1 cellular context compared by ENCODE assay signal in the genomic region with DNA sequence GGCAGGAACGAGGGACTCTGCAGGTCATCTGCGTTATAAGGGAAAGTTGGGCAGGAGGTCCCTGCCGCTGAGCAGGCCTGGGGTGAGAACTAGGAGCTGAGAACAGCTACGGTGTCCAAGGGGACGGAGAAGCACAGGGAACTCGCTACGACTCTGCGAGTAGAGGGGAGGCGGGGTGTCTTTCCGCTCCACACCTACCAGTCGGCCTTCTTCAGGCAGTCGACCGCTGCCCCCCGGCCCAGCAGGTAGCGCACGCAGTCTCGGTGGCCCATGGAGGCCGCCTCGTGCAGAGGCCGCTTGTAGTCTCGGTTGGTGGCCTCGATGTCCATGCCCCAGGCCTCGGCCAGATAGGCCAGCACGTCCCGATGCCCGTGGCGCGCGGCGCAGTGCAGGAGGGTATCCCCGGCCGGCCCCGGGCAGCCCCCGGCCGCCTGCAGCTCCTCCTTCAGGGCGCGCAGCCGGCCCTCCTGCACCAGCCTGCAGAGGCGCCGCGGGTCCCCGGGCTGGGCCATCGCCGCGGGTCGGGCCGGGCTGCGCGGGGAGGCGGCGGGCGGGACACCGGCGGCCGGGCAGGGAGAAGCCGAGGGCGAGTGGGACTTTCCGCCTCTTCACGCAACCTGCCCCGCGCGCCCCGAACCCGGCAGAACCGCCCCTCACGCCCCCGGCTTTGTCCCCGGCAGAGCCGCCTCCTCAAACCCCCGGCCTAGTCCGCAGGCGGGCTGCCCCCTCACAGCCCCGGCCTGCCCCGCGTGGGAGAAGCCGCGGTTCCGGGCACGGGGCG.
TF ChIP-seq lines count a peak whose summit lies in the region.

No MANE protein-coding gene starts in this region.

TF ChIP-seq in HEK293, 187 proteins besides CTCF, POLR2A, EP300 and RAD21 (continued from another document and continues in another):
- TF ChIP-seq IKZF3 (tag by site-specific recombination; IDR thresholded peaks at IDR 0.05) (no peak), ZNF837 (tag by site-specific recombination; IDR thresholded peaks at IDR 0.05) (no peak), GLIS2 (tag by site-specific recombination; IDR thresholded peaks at IDR 0.05) (peak; percentile 68), GLIS1 (tag by site-specific recombination; IDR thresholded peaks at IDR 0.05) (no peak), ZNF19 (tag by site-specific recombination; IDR thresholded peaks at IDR 0.05; ENCODE audit: low read depth) (no peak), ZNF274 (IDR thresholded peaks at IDR 0.05; ENCODE audit: low read length) (no peak), ZNF274 (tag by site-specific recombination; IDR thresholded peaks at IDR 0.05; ENCODE audit: borderline replicate concordance) (no peak), ZIC2 (tag by site-specific recombination; IDR thresholded peaks at IDR 0.05) (peak; percentile 97), ZSCAN16 (tag by site-specific recombination; IDR thresholded peaks at IDR 0.05) (no peak), ZNF544 (tag by site-specific recombination; IDR thresholded peaks at IDR 0.05) (no peak), ZBTB7A (tag by site-specific recombination; IDR thresholded peaks at IDR 0.05; ENCODE audit: low read depth) (no peak), ZNF560 (tag by site-specific recombination; IDR thresholded peaks at IDR 0.05; ENCODE audit: borderline replicate concordance) (no peak), ZBTB17 (tag by site-specific recombination; IDR thresholded peaks at IDR 0.05) (peak; percentile 69; the same call in 1 of the 2 replicates), SP7 (tag by site-specific recombination; IDR thresholded peaks at IDR 0.05) (no peak), REPIN1 (tag by site-specific recombination; IDR thresholded peaks at IDR 0.05; ENCODE audit: low read depth) (no peak), ZNF626 (tag by site-specific recombination; IDR thresholded peaks at IDR 0.05) (no peak), ZNF558 (tag by site-specific recombination; IDR thresholded peaks at IDR 0.05) (no peak), ZNF48 (tag by site-specific recombination; IDR thresholded peaks at IDR 0.05) (no peak), ZNF768 (tag by site-specific recombination; IDR thresholded peaks at IDR 0.05) (no peak; the same call in 1 of the 2 replicates), ZNF335 (tag by site-specific recombination; conservative IDR thresholded peaks at IDR 0.05) (peak; percentile 84), ZNF623 (tag by site-specific recombination; IDR thresholded peaks at IDR 0.05) (no peak), ZNF654 (tag by site-specific recombination; IDR thresholded peaks at IDR 0.05; ENCODE audit: low read depth) (no peak), ZNF248 (tag by site-specific recombination; IDR thresholded peaks at IDR 0.05) (no peak), ZNF112 (tag by site-specific recombination; IDR thresholded peaks at IDR 0.05) (no peak), ZNF174 (tag by site-specific recombination; IDR thresholded peaks at IDR 0.05) (no peak), ZSCAN30 (tag by site-specific recombination; IDR thresholded peaks at IDR 0.05) (0 out of 2 replicates have a peak, but pooled peaks have one; percentile 34), ZNF354C (tag by site-specific recombination; IDR thresholded peaks at IDR 0.05; ENCODE audit: borderline replicate concordance, low read depth) (no peak), ZNF548 (tag by site-specific recombination; IDR thresholded peaks at IDR 0.05) (no peak), ZBTB20 (tag by site-specific recombination; IDR thresholded peaks at IDR 0.05) (peak; percentile 37), ZNF211 (tag by site-specific recombination; IDR thresholded peaks at IDR 0.05; ENCODE audit: low read depth) (no peak), KLF7 (tag by site-specific recombination; IDR thresholded peaks at IDR 0.05; ENCODE audit: borderline replicate concordance) (no peak)
- TF ChIP-seq, protein P1, sequence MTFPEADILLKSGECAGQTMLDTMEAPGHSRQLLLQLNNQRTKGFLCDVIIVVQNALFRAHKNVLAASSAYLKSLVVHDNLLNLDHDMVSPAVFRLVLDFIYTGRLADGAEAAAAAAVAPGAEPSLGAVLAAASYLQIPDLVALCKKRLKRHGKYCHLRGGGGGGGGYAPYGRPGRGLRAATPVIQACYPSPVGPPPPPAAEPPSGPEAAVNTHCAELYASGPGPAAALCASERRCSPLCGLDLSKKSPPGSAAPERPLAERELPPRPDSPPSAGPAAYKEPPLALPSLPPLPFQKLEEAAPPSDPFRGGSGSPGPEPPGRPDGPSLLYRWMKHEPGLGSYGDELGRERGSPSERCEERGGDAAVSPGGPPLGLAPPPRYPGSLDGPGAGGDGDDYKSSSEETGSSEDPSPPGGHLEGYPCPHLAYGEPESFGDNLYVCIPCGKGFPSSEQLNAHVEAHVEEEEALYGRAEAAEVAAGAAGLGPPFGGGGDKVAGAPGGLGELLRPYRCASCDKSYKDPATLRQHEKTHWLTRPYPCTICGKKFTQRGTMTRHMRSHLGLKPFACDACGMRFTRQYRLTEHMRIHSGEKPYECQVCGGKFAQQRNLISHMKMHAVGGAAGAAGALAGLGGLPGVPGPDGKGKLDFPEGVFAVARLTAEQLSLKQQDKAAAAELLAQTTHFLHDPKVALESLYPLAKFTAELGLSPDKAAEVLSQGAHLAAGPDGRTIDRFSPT (tag by site-specific recombination; IDR thresholded peaks at IDR 0.05): peak; percentile 21; the same call in 1 of the 2 replicates
- TF ChIP-seq, protein P2, sequence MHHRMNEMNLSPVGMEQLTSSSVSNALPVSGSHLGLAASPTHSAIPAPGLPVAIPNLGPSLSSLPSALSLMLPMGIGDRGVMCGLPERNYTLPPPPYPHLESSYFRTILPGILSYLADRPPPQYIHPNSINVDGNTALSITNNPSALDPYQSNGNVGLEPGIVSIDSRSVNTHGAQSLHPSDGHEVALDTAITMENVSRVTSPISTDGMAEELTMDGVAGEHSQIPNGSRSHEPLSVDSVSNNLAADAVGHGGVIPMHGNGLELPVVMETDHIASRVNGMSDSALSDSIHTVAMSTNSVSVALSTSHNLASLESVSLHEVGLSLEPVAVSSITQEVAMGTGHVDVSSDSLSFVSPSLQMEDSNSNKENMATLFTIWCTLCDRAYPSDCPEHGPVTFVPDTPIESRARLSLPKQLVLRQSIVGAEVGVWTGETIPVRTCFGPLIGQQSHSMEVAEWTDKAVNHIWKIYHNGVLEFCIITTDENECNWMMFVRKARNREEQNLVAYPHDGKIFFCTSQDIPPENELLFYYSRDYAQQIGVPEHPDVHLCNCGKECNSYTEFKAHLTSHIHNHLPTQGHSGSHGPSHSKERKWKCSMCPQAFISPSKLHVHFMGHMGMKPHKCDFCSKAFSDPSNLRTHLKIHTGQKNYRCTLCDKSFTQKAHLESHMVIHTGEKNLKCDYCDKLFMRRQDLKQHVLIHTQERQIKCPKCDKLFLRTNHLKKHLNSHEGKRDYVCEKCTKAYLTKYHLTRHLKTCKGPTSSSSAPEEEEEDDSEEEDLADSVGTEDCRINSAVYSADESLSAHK (tag by site-specific recombination; IDR thresholded peaks at IDR 0.05): no peak
- TF ChIP-seq, protein P3, sequence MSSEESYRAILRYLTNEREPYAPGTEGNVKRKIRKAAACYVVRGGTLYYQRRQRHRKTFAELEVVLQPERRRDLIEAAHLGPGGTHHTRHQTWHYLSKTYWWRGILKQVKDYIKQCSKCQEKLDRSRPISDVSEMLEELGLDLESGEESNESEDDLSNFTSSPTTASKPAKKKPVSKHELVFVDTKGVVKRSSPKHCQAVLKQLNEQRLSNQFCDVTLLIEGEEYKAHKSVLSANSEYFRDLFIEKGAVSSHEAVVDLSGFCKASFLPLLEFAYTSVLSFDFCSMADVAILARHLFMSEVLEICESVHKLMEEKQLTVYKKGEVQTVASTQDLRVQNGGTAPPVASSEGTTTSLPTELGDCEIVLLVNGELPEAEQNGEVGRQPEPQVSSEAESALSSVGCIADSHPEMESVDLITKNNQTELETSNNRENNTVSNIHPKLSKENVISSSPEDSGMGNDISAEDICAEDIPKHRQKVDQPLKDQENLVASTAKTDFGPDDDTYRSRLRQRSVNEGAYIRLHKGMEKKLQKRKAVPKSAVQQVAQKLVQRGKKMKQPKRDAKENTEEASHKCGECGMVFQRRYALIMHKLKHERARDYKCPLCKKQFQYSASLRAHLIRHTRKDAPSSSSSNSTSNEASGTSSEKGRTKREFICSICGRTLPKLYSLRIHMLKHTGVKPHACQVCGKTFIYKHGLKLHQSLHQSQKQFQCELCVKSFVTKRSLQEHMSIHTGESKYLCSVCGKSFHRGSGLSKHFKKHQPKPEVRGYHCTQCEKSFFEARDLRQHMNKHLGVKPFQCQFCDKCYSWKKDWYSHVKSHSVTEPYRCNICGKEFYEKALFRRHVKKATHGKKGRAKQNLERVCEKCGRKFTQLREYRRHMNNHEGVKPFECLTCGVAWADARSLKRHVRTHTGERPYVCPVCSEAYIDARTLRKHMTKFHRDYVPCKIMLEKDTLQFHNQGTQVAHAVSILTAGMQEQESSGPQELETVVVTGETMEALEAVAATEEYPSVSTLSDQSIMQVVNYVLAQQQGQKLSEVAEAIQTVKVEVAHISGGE (tag by site-specific recombination; conservative IDR thresholded peaks at IDR 0.05; ENCODE audit: low read depth): peak; percentile 38; the same call in 1 of the 2 replicates
- TF ChIP-seq, protein P4, sequence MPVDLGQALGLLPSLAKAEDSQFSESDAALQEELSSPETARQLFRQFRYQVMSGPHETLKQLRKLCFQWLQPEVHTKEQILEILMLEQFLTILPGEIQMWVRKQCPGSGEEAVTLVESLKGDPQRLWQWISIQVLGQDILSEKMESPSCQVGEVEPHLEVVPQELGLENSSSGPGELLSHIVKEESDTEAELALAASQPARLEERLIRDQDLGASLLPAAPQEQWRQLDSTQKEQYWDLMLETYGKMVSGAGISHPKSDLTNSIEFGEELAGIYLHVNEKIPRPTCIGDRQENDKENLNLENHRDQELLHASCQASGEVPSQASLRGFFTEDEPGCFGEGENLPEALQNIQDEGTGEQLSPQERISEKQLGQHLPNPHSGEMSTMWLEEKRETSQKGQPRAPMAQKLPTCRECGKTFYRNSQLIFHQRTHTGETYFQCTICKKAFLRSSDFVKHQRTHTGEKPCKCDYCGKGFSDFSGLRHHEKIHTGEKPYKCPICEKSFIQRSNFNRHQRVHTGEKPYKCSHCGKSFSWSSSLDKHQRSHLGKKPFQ (tag by site-specific recombination; IDR thresholded peaks at IDR 0.05): no peak
- TF ChIP-seq, protein P5, sequence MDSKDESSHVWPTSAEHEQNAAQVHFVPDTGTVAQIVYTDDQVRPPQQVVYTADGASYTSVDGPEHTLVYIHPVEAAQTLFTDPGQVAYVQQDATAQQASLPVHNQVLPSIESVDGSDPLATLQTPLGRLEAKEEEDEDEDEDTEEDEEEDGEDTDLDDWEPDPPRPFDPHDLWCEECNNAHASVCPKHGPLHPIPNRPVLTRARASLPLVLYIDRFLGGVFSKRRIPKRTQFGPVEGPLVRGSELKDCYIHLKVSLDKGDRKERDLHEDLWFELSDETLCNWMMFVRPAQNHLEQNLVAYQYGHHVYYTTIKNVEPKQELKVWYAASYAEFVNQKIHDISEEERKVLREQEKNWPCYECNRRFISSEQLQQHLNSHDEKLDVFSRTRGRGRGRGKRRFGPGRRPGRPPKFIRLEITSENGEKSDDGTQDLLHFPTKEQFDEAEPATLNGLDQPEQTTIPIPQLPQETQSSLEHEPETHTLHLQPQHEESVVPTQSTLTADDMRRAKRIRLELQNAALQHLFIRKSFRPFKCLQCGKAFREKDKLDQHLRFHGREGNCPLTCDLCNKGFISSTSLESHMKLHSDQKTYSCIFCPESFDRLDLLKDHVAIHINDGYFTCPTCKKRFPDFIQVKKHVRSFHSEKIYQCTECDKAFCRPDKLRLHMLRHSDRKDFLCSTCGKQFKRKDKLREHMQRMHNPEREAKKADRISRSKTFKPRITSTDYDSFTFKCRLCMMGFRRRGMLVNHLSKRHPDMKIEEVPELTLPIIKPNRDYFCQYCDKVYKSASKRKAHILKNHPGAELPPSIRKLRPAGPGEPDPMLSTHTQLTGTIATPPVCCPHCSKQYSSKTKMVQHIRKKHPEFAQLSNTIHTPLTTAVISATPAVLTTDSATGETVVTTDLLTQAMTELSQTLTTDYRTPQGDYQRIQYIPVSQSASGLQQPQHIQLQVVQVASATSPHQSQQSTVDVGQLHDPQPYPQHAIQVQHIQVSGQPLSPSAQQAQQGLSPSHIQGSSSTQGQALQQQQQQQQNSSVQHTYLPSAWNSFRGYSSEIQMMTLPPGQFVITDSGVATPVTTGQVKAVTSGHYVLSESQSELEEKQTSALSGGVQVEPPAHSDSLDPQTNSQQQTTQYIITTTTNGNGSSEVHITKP (tag by site-specific recombination; IDR thresholded peaks at IDR 0.05): no peak
- TF ChIP-seq, protein P6, sequence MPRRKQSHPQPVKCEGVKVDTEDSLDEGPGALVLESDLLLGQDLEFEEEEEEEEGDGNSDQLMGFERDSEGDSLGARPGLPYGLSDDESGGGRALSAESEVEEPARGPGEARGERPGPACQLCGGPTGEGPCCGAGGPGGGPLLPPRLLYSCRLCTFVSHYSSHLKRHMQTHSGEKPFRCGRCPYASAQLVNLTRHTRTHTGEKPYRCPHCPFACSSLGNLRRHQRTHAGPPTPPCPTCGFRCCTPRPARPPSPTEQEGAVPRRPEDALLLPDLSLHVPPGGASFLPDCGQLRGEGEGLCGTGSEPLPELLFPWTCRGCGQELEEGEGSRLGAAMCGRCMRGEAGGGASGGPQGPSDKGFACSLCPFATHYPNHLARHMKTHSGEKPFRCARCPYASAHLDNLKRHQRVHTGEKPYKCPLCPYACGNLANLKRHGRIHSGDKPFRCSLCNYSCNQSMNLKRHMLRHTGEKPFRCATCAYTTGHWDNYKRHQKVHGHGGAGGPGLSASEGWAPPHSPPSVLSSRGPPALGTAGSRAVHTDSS (tag by site-specific recombination; IDR thresholded peaks at IDR 0.05): no peak
- TF ChIP-seq, protein P7, sequence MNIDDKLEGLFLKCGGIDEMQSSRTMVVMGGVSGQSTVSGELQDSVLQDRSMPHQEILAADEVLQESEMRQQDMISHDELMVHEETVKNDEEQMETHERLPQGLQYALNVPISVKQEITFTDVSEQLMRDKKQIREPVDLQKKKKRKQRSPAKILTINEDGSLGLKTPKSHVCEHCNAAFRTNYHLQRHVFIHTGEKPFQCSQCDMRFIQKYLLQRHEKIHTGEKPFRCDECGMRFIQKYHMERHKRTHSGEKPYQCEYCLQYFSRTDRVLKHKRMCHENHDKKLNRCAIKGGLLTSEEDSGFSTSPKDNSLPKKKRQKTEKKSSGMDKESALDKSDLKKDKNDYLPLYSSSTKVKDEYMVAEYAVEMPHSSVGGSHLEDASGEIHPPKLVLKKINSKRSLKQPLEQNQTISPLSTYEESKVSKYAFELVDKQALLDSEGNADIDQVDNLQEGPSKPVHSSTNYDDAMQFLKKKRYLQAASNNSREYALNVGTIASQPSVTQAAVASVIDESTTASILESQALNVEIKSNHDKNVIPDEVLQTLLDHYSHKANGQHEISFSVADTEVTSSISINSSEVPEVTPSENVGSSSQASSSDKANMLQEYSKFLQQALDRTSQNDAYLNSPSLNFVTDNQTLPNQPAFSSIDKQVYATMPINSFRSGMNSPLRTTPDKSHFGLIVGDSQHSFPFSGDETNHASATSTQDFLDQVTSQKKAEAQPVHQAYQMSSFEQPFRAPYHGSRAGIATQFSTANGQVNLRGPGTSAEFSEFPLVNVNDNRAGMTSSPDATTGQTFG (tag by site-specific recombination; IDR thresholded peaks at IDR 0.05; ENCODE audit: borderline replicate concordance): no peak
